13 cellular contexts compared by ENCODE assay signal in the genomic region with DNA sequence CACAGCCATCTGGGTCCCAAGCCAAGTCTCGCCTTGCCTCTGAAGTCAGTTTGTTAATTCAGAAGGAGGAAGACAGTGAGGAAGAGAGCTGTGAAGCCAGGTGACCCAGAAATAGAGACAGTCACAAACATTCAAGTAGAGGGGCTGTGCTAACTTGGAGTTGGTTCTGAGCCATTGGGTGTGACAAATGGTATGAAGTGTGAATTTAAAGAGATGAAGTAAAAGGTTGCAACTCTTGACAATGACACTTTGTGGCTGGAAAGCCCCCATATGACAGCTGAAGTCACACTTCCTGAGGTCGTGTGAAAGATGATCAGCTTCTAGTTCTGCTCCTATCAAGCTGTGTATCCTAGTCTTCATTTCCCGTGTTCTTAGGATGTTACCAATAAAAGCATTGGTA.
DNase-seq lines count a peak whose midpoint lies in the region; ATAC-seq and TF ChIP-seq lines count a peak whose summit lies in the region.
"Had no signal": no experiment of that assay in that cellular context is flagged by ENCODE, and none has a peak within 500 bp of the region (broad histone marks: within the 10 kb centered on the region; RNA-seq: fewer than 3 reads in every experiment).

No MANE protein-coding gene starts in this region.

- no peaks in the 10 kb centered on the region for H3K36me3 ChIP-seq in hepatocyte (replicated peaks; ENCODE audit: insufficient read depth, low read depth)
- H3K36me3 ChIP-seq in ascending aorta, result no peaks in the 10 kb centered on the region
- H3K36me3 ChIP-seq: gastroesophageal sphincter, pancreas had no signal

- H3K79me2 ChIP-seq in hepatocyte, result no peaks in the 10 kb centered on the region

- no peaks in the 10 kb centered on the region for H3K9me2 ChIP-seq in hepatocyte (replicated peaks; ENCODE audit: insufficient read depth)

- peak; percentile 29 for DNase-seq in astrocyte of the hippocampus (ENCODE audit: low read depth, low spot score)
- no peak for DNase-seq in hepatocyte (ENCODE audit: low spot score)
- no peak for DNase-seq in foreskin keratinocyte
- DNase-seq in ascending aorta (ENCODE audit: low spot score in 2 of 2), result no peak
- DNase-seq in inferior parietal cortex (ENCODE audit: extremely low spot score), result no peak
- DNase-seq: activated CD4-positive, alpha-beta memory T cell treated with anti-CD3 and anti-CD28 coated beads for 36 hours; CD8-positive, alpha-beta T cell; pancreas; T-cell had no signal

- H3K4me3 ChIP-seq in hepatocyte (no peak overlapping the region), ascending aorta (no peak overlapping the region)
- H3K4me3 ChIP-seq: gastroesophageal sphincter, pancreas had no signal

- no peak overlapping the region for H3K4me2 ChIP-seq in hepatocyte

- no peaks in the 10 kb centered on the region for H3K27me3 ChIP-seq in hepatocyte
- no peaks in the 10 kb centered on the region for H3K27me3 ChIP-seq in foreskin keratinocyte
- no peaks in the 10 kb centered on the region for H3K27me3 ChIP-seq in ascending aorta
- H3K27me3 ChIP-seq: gastroesophageal sphincter, pancreas had no signal

- H2AFZ ChIP-seq in hepatocyte, result no peak overlapping the region

- H3K27ac ChIP-seq in hepatocyte (no peak overlapping the region), foreskin keratinocyte (no peak overlapping the region), ascending aorta (no peak overlapping the region)
- H3K27ac ChIP-seq: gastroesophageal sphincter, pancreas had no signal

- intact Hi-C loops in ascending aorta (cut with DNase I), result no loop called here

- no peaks in the 10 kb centered on the region for H3K4me1 ChIP-seq in hepatocyte (ENCODE audit: insufficient read depth)
- H3K4me1 ChIP-seq in foreskin keratinocyte, result no peaks in the 10 kb centered on the region
- H3K4me1 ChIP-seq in ascending aorta, result no peaks in the 10 kb centered on the region
- H3K4me1 ChIP-seq: gastroesophageal sphincter, pancreas had no signal

- no peaks in the 10 kb centered on the region for H4K20me1 ChIP-seq in hepatocyte (ENCODE audit: insufficient read depth, poor library complexity, severe bottlenecking)

- peak; percentile 81 for ATAC-seq in GM18511 (IDR thresholded peaks at IDR 0.05; ENCODE audit: unreplicated experiment)
- peak; percentile 79 for ATAC-seq in GM21381 (IDR thresholded peaks at IDR 0.05; ENCODE audit: unreplicated experiment)
- peak; percentile 54 for ATAC-seq in HG03039 (IDR thresholded peaks at IDR 0.05; ENCODE audit: unreplicated experiment)
- no peak for ATAC-seq in foreskin keratinocyte
- ATAC-seq: CD8-positive, alpha-beta T cell; gastroesophageal sphincter; pancreas; T-cell had no signal

- no peak for TF ChIP-seq CTCF in hepatocyte (IDR thresholded peaks at IDR 0.05; ENCODE audit: poor library complexity)
- no peak for TF ChIP-seq CTCF in foreskin keratinocyte (conservative IDR thresholded peaks at IDR 0.05)
- TF ChIP-seq CTCF in ascending aorta (IDR thresholded peaks at IDR 0.05), result no peak

- no peaks in the 10 kb centered on the region for H3K9me3 ChIP-seq in hepatocyte (ENCODE audit: low read depth)
- no peaks in the 10 kb centered on the region for H3K9me3 ChIP-seq in ascending aorta
- H3K9me3 ChIP-seq: gastroesophageal sphincter, pancreas had no signal

- WGBS in hepatocyte (ENCODE audit: low lambda C conversion rate, missing lambda C conversion rate), result 81% methylated on average over 3 of the region's 3 CpGs
